In the genomic region with DNA sequence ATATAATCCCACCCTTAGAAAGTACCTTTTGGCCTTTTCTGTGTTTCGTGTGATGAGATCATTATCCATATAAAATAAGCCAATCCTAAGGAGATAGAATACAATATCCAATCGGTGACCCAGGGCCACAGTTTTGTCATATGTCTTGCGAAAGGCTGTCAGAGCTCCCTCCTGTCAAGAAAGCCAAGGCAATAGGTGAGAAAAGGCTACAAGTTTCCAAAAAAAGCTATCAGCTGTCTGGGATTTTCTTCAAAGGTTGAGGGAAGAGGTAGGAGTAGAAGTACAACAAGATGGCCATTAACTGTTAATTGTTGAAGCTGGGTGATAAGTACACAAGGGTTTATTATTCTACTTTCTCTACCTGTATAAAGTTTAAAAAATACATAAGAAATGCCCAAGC, we compare ENCODE assay signal across 14 cellular contexts. TPM values are rescaled to one million over a fixed set of nuclear protein-coding genes. Genes with fewer than 3 reads are reported as not detected.
DNase-seq lines count a peak whose midpoint lies in the region; ATAC-seq and TF ChIP-seq lines count a peak whose summit lies in the region.
"Had no signal": no experiment of that assay in that cellular context is flagged by ENCODE, and none has a peak within 500 bp of the region (broad histone marks: within the 10 kb centered on the region; RNA-seq: fewer than 3 reads in every experiment).

No MANE protein-coding gene starts in this region.

- 94% methylated on average over 3 of the region's 3 CpGs for WGBS in hepatocyte (ENCODE audit: low lambda C conversion rate, missing lambda C conversion rate)

- peaks cover 7% of the 10 kb centered on the region for H4K20me1 ChIP-seq in hepatocyte (ENCODE audit: insufficient read depth, poor library complexity, severe bottlenecking)

- H3K4me1 ChIP-seq in hepatocyte (ENCODE audit: insufficient read depth): peaks cover 12% of the 10 kb centered on the region

- no peaks in the 10 kb centered on the region for H3K9me3 ChIP-seq in T-helper 17 cell (ENCODE audit: control insufficient read depth, low read length, poor library complexity, severe bottlenecking)
- H3K9me3 ChIP-seq in hepatocyte (ENCODE audit: low read depth): no peaks in the 10 kb centered on the region
- H3K9me3 ChIP-seq: Peyer's patch had no signal

- no peak overlapping the region for H3K4me2 ChIP-seq in hepatocyte

- H3K27me3 ChIP-seq in hepatocyte: no peaks in the 10 kb centered on the region
- H3K27me3 ChIP-seq: Peyer's patch had no signal

- TF ChIP-seq CTCF in natural killer cell (IDR thresholded peaks at IDR 0.05) (no peak), fibroblast of mammary gland (conservative IDR thresholded peaks at IDR 0.05; ENCODE audit: control insufficient read depth, insufficient read depth, low read depth, low read length) (no peak), type B pancreatic cell (conservative IDR thresholded peaks at IDR 0.05) (no peak), hepatocyte (IDR thresholded peaks at IDR 0.05; ENCODE audit: poor library complexity) (no peak)

- H3K4me3 Mint-ChIP-seq in natural killer cell (no peak overlapping the region), T-helper 17 cell (no peak overlapping the region), type B pancreatic cell (no peak overlapping the region)
- no peak overlapping the region for H3K4me3 Mint-ChIP-seq in natural killer cell treated with Interleukin-12 subunit alpha and Interleukin-12 subunit beta and Interleukin-15 and Interleukin-18, amount 100 ng/mL, for 72 hours

- H2AFZ ChIP-seq in hepatocyte: no peak overlapping the region

- peaks cover 10% of the 10 kb centered on the region for H3K36me3 ChIP-seq in hepatocyte (replicated peaks; ENCODE audit: insufficient read depth, low read depth)

- H3K36me3 Mint-ChIP-seq in natural killer cell (peaks cover 14% of the 10 kb centered on the region), T-helper 17 cell (ENCODE audit: low read depth) (peaks cover 7% of the 10 kb centered on the region), type B pancreatic cell (peaks cover 16% of the 10 kb centered on the region)
- H3K36me3 Mint-ChIP-seq in natural killer cell treated with Interleukin-12 subunit alpha and Interleukin-12 subunit beta and Interleukin-15 and Interleukin-18, amount 100 ng/mL, for 72 hours: peaks cover 43% of the 10 kb centered on the region

- no peak overlapping the region for H3K4me3 ChIP-seq in fibroblast of mammary gland (ENCODE audit: control insufficient read depth, low read depth, low read length)
- H3K4me3 ChIP-seq in hepatocyte: no peak overlapping the region
- H3K4me3 ChIP-seq: Peyer's patch had no signal

- no peaks in the 10 kb centered on the region for H3K9me2 ChIP-seq in hepatocyte (replicated peaks; ENCODE audit: insufficient read depth)

- intact Hi-C loops in natural killer cell (cut with micrococcal nuclease): no loop called here

- DNase-seq in natural killer cell (no peak), T-helper 17 cell (no peak), fibroblast of mammary gland (ENCODE audit: low read depth) (peak; percentile 17), globus pallidus (ENCODE audit: low spot score) (no peak), type B pancreatic cell (ENCODE audit: extremely low spot score, unreplicated experiment) (no peak), hepatocyte (ENCODE audit: low spot score) (no peak)
- no peak for DNase-seq in natural killer cell treated with Interleukin-12 subunit alpha and Interleukin-12 subunit beta and Interleukin-15 and Interleukin-18, amount 100 ng/mL, for 72 hours (ENCODE audit: low spot score)
- DNase-seq: DMS 273 treated with DMSO at 0.1 percent for 48 hours, KBM-7, NCI-H1930, NCI-H2171 treated with DMSO at 0.1 percent for 48 hours, NCI-H510A, Peyer's patch, SHP77 treated with DMSO at 0.1 percent for 48 hours had no signal

- no peak overlapping the region for H3K27ac ChIP-seq in hepatocyte
- H3K27ac ChIP-seq: Peyer's patch had no signal

- H3K27me3 Mint-ChIP-seq in natural killer cell (ENCODE audit: low read depth in 2 of 2) (no peaks in the 10 kb centered on the region), T-helper 17 cell (no peaks in the 10 kb centered on the region), type B pancreatic cell (no peaks in the 10 kb centered on the region)
- H3K27me3 Mint-ChIP-seq in natural killer cell treated with Interleukin-12 subunit alpha and Interleukin-12 subunit beta and Interleukin-15 and Interleukin-18, amount 100 ng/mL, for 72 hours: no peaks in the 10 kb centered on the region

- H3K27ac Mint-ChIP-seq in natural killer cell: peak overlapping the region; percentile 58 to 67
- no peak overlapping the region for H3K27ac Mint-ChIP-seq in natural killer cell treated with Interleukin-12 subunit alpha and Interleukin-12 subunit beta and Interleukin-15 and Interleukin-18, amount 100 ng/mL, for 72 hours
- peak overlapping the region; percentile 4 for H3K27ac Mint-ChIP-seq in T-helper 17 cell
- H3K27ac Mint-ChIP-seq in type B pancreatic cell: no peak overlapping the region

- peaks cover 39 to 41% of the 10 kb centered on the region in 2 donors for H3K4me1 Mint-ChIP-seq in natural killer cell
- H3K4me1 Mint-ChIP-seq in natural killer cell treated with Interleukin-12 subunit alpha and Interleukin-12 subunit beta and Interleukin-15 and Interleukin-18, amount 100 ng/mL, for 72 hours (ENCODE audit: low read depth in 2 of 2): peaks cover 28 to 34% of the 10 kb centered on the region in 2 donors
- peaks cover 34% of the 10 kb centered on the region for H3K4me1 Mint-ChIP-seq in T-helper 17 cell
- peaks cover 11% of the 10 kb centered on the region for H3K4me1 Mint-ChIP-seq in type B pancreatic cell (ENCODE audit: unreplicated experiment)

- H3K79me2 ChIP-seq in hepatocyte: peaks cover 43% of the 10 kb centered on the region

- no peak for ATAC-seq in natural killer cell
- no peak for ATAC-seq in natural killer cell treated with Interleukin-12 subunit alpha and Interleukin-12 subunit beta and Interleukin-15 and Interleukin-18, amount 100 ng/mL, for 72 hours
- no peak for ATAC-seq in T-helper 17 cell

- H3K9me3 Mint-ChIP-seq in natural killer cell: no peaks in the 10 kb centered on the region
- H3K9me3 Mint-ChIP-seq in natural killer cell treated with Interleukin-12 subunit alpha and Interleukin-12 subunit beta and Interleukin-15 and Interleukin-18, amount 100 ng/mL, for 72 hours: no peaks in the 10 kb centered on the region
- no peaks in the 10 kb centered on the region for H3K9me3 Mint-ChIP-seq in type B pancreatic cell

RNA-seq across cellular contexts. Expression of gene PSMD6, which starts 4.0 kb away (rescaled TPM):
- 100 to 1,000 TPM in 2 of 3 donors, 10 to 100 TPM in 1; 84.4 to 105 (median 102) TPM for total RNA-seq in natural killer cell
- 10 to 100 TPM; 82.7 to 95.7 TPM for total RNA-seq in natural killer cell treated with Interleukin-12 subunit alpha and Interleukin-12 subunit beta and Interleukin-15 and Interleukin-18, amount 100 ng/mL, for 72 hours
- total RNA-seq in T-helper 17 cell: 10 to 100 TPM; 91.3 to 97.3 TPM
- 68.1 and 81.4 TPM in 2 replicates for total RNA-seq in type B pancreatic cell (ENCODE audit: low replicate concordance)
- total RNA-seq in hepatocyte: 99.6 and 101 TPM in 2 replicates
- 104 and 111 TPM in 2 replicates for polyA plus RNA-seq in hepatocyte

Comparison
In these comparisons a context has a peak if more than half of its experiments do, and no peak if none do; other contexts are left out.
1. H3K27ac Mint-ChIP-seq: peak in natural killer cell (2 of 2) and T-helper 17 cell (single experiment); none in natural killer cell treated with Interleukin-12 subunit alpha and Interleukin-12 subunit beta and Interleukin-15 and Interleukin-18, amount 100 ng/mL, for 72 hours (0 of 2) and type B pancreatic cell (single experiment).